In genomic region chr16:10314811-10315210, GRCh38 we compare ENCODE assay signal across 10 cellular contexts.
A peak's percentile ranks its signal among the peaks of the same experiment; 100 is the strongest.
DNase-seq lines count a peak whose midpoint lies in the region; ATAC-seq and TF ChIP-seq lines count a peak whose summit lies in the region.
"Had no signal": no experiment of that assay in that cellular context is flagged by ENCODE, and none has a peak within 500 bp of the region (broad histone marks: within the 10 kb centered on the region; RNA-seq: fewer than 3 reads in every experiment).

No MANE protein-coding gene starts in this region.

- H3K4me3 Mint-ChIP-seq in activated naive CD4-positive, alpha-beta T cell treated with anti-CD3 and anti-CD28 coated beads for 36 hours: no peak overlapping the region
- no peak overlapping the region for H3K4me3 Mint-ChIP-seq in stimulated activated effector memory CD8-positive, alpha-beta T cell treated with anti-CD3 and anti-CD28 coated beads, Interleukin-12 subunit alpha, Interleukin-12 subunit beta, amount 100 ng/mL, for 72 hours

- CTCF ChIA-PET in activated naive CD4-positive, alpha-beta T cell treated with anti-CD3 and anti-CD28 coated beads for 36 hours (lab: Charles Lee): interaction anchor here (0.6 to 1.9 kb wide), 13 partner anchors 11 to 200 kb away, joined by 3 to 13 read pairs (median 4); partner anchors contain the start of gene ATF7IP2

- no peak overlapping the region for H3K4me3 ChIP-seq in epithelial cell of esophagus (ENCODE audit: low read length)
- H3K4me3 ChIP-seq: thyroid gland had no signal

- H3K27ac Mint-ChIP-seq in activated naive CD4-positive, alpha-beta T cell treated with anti-CD3 and anti-CD28 coated beads for 36 hours: no peak overlapping the region
- no peak overlapping the region for H3K27ac Mint-ChIP-seq in stimulated activated effector memory CD8-positive, alpha-beta T cell treated with anti-CD3 and anti-CD28 coated beads, Interleukin-12 subunit alpha, Interleukin-12 subunit beta, amount 100 ng/mL, for 72 hours

- no peaks in the 10 kb centered on the region for H3K9me3 Mint-ChIP-seq in activated naive CD4-positive, alpha-beta T cell treated with anti-CD3 and anti-CD28 coated beads for 36 hours
- no peaks in the 10 kb centered on the region for H3K9me3 Mint-ChIP-seq in stimulated activated effector memory CD8-positive, alpha-beta T cell treated with anti-CD3 and anti-CD28 coated beads, Interleukin-12 subunit alpha, Interleukin-12 subunit beta, amount 100 ng/mL, for 72 hours

- DNase-seq in activated naive CD4-positive, alpha-beta T cell treated with anti-CD3 and anti-CD28 coated beads for 36 hours: peak; percentile 16
- DNase-seq in activated naive CD4-positive, alpha-beta T cell treated with anti-CD3 and anti-CD28 coated beads, Interleukin-2, amount 50 U/mL, for 16 hours: no peak
- peak; percentile 81 for DNase-seq in OCI-M1 (lab: John Stamatoyannopoulos, UW)
- DNase-seq in epithelial cell of esophagus (ENCODE audit: low read depth): peak; percentile 47
- no peak for DNase-seq in stimulated activated effector memory CD8-positive, alpha-beta T cell treated with anti-CD3 and anti-CD28 coated beads, Interleukin-12 subunit alpha, Interleukin-12 subunit beta, amount 100 ng/mL, for 72 hours (ENCODE audit: low spot score in 2 of 2)
- no peak for DNase-seq in ecto neural progenitor cell (ENCODE audit: low spot score)
- DNase-seq: NCI-H187 treated with DMSO at 0.1 percent for 48 hours, thyroid gland had no signal

- ATAC-seq in stimulated activated effector memory CD8-positive, alpha-beta T cell treated with anti-CD3 and anti-CD28 coated beads, Interleukin-12 subunit alpha, Interleukin-12 subunit beta, amount 100 ng/mL, for 72 hours: peak; percentile 64
- no peak for ATAC-seq in GM21786 (IDR thresholded peaks at IDR 0.05; ENCODE audit: unreplicated experiment)
- ATAC-seq in GM21737 (IDR thresholded peaks at IDR 0.05; ENCODE audit: unreplicated experiment): no peak

- H3K27me3 Mint-ChIP-seq in activated naive CD4-positive, alpha-beta T cell treated with anti-CD3 and anti-CD28 coated beads for 36 hours (ENCODE audit: low read depth): no peaks in the 10 kb centered on the region

- TF ChIP-seq CTCF in epithelial cell of esophagus (IDR thresholded peaks at IDR 0.05; ENCODE audit: insufficient read depth, low read depth, low read length, missing control alignments): peak; percentile 12

- H3K36me3 Mint-ChIP-seq in activated naive CD4-positive, alpha-beta T cell treated with anti-CD3 and anti-CD28 coated beads for 36 hours (ENCODE audit: low read depth): no peaks in the 10 kb centered on the region
- H3K36me3 Mint-ChIP-seq in stimulated activated effector memory CD8-positive, alpha-beta T cell treated with anti-CD3 and anti-CD28 coated beads, Interleukin-12 subunit alpha, Interleukin-12 subunit beta, amount 100 ng/mL, for 72 hours: no peaks in the 10 kb centered on the region

- intact Hi-C loops in activated naive CD4-positive, alpha-beta T cell treated with anti-CD3 and anti-CD28 coated beads for 36 hours (cut with micrococcal nuclease): loop anchor here (1.0 to 2.0 kb wide), 5 partner anchors 50 to 422 kb away; no protein-coding TSS in a partner anchor

- peaks cover 11% of the 10 kb centered on the region for H3K4me1 Mint-ChIP-seq in activated naive CD4-positive, alpha-beta T cell treated with anti-CD3 and anti-CD28 coated beads for 36 hours (ENCODE audit: low read depth)
- H3K4me1 Mint-ChIP-seq in stimulated activated effector memory CD8-positive, alpha-beta T cell treated with anti-CD3 and anti-CD28 coated beads, Interleukin-12 subunit alpha, Interleukin-12 subunit beta, amount 100 ng/mL, for 72 hours: peaks cover 12% of the 10 kb centered on the region

Comparison
In these comparisons a context has a peak if more than half of its experiments do, and no peak if none do; other contexts are left out.
1. DNase-seq: peak in activated naive CD4-positive, alpha-beta T cell treated with anti-CD3 and anti-CD28 coated beads for 36 hours (single experiment), OCI-M1 (single experiment) and epithelial cell of esophagus (single experiment); none in activated naive CD4-positive, alpha-beta T cell treated with anti-CD3 and anti-CD28 coated beads, Interleukin-2, amount 50 U/mL, for 16 hours (single experiment), stimulated activated effector memory CD8-positive, alpha-beta T cell treated with anti-CD3 and anti-CD28 coated beads, Interleukin-12 subunit alpha, Interleukin-12 subunit beta, amount 100 ng/mL, for 72 hours (0 of 2) and ecto neural progenitor cell (single experiment).